Comparison of ENCODE assay signal across 8 cellular contexts in genomic region chr17:35930211-35931065, GRCh38. TPM values are rescaled to one million over a fixed set of nuclear protein-coding genes. Genes with fewer than 3 reads are reported as not detected.
DNase-seq lines count a peak whose midpoint lies in the region; ATAC-seq and TF ChIP-seq lines count a peak whose summit lies in the region.

Gene RDM1, minus strand, starts transcription at chr17:35930773. Its CDS starts 46 bp downstream, at chr17:35930727.

- no peak for TF ChIP-seq CTCF in retinal pigment epithelial cell (conservative IDR thresholded peaks at IDR 0.05; ENCODE audit: low read depth, low read length)

- H3K9me3 Mint-ChIP-seq in activated naive CD8-positive, alpha-beta T cell treated with anti-CD3 and anti-CD28 coated beads, Interleukin-2, amount 50 U/mL, for 24 hours: no peaks in the 10 kb centered on the region

- peaks cover 4% of the 10 kb centered on the region for H3K27me3 Mint-ChIP-seq in activated naive CD8-positive, alpha-beta T cell treated with anti-CD3 and anti-CD28 coated beads, Interleukin-2, amount 50 U/mL, for 24 hours

- H3K36me3 ChIP-seq in H7 (replicated peaks; ENCODE audit: control insufficient read depth, insufficient read depth, low read length): no peaks in the 10 kb centered on the region

- peak within 1 kb of the TSS; percentile 95 for H3K27ac Mint-ChIP-seq in activated naive CD8-positive, alpha-beta T cell treated with anti-CD3 and anti-CD28 coated beads, Interleukin-2, amount 50 U/mL, for 24 hours

- peak within 1 kb of the TSS; percentile 83 for H3K4me3 Mint-ChIP-seq in activated naive CD8-positive, alpha-beta T cell treated with anti-CD3 and anti-CD28 coated beads, Interleukin-2, amount 50 U/mL, for 24 hours

- H3K36me3 Mint-ChIP-seq in activated naive CD8-positive, alpha-beta T cell treated with anti-CD3 and anti-CD28 coated beads, Interleukin-2, amount 50 U/mL, for 24 hours (ENCODE audit: low read depth): peaks cover 3% of the 10 kb centered on the region

- ATAC-seq in activated naive CD8-positive, alpha-beta T cell treated with anti-CD3 and anti-CD28 coated beads, Interleukin-2, amount 50 U/mL, for 24 hours: peak; percentile 98
- ATAC-seq in GM18861 (IDR thresholded peaks at IDR 0.05; ENCODE audit: unreplicated experiment): no peak

- H3K27me3 ChIP-seq in H7 (ENCODE audit: control insufficient read depth, insufficient read depth, low read length): peaks cover 1% of the 10 kb centered on the region; the same call in 1 of the 2 replicates

- peak within 1 kb of the TSS; percentile 76 for H3K4me3 ChIP-seq in H7 (ENCODE audit: insufficient read depth, low read depth, low read length)
- H3K4me3 ChIP-seq in retinal pigment epithelial cell (ENCODE audit: low read length): peak within 1 kb of the TSS; percentile 77

- DNase-seq in D341Med (ENCODE audit: low spot score) (peak; percentile 88), H7 (peak; percentile 97), NCI-H1436 treated with DMSO at 0.1 percent for 48 hours (lab: John Stamatoyannopoulos, UW) (peak; percentile 80), SW480 (ENCODE audit: low spot score) (peak; percentile 78), hepatic stellate cell (ENCODE audit: low spot score) (peak; percentile 85), retinal pigment epithelial cell (ENCODE audit: low read depth) (no peak)
- DNase-seq in activated naive CD8-positive, alpha-beta T cell treated with anti-CD3 and anti-CD28 coated beads, Interleukin-2, amount 50 U/mL, for 24 hours: peak; percentile 92

- peaks cover 22% of the 10 kb centered on the region for H3K4me1 Mint-ChIP-seq in activated naive CD8-positive, alpha-beta T cell treated with anti-CD3 and anti-CD28 coated beads, Interleukin-2, amount 50 U/mL, for 24 hours

RNA-seq across cellular contexts. Expression of gene RDM1, which starts in this region (rescaled TPM):
- total RNA-seq in H7 (2014; rRNA removed; shearing (Covaris generic)): 7.0 and 11.9 TPM in 2 replicates
